1 cellular context compared by ENCODE assay signal in genomic region chr22:50102946-50103345, GRCh38.
TF ChIP-seq lines count a peak whose summit lies in the region.

No MANE protein-coding gene starts in this region.

TF ChIP-seq in HepG2, 621 proteins besides CTCF, POLR2A, EP300 and RAD21 (continued from another document):
- TF ChIP-seq ZBTB40 (IDR thresholded peaks at IDR 0.05) (no peak), ZBTB40 (CRISPR knock-in tag; IDR thresholded peaks at IDR 0.05) (peak; percentile 78; the same call in 1 of the 2 replicates), ZBTB7A (CRISPR knock-in tag; IDR thresholded peaks at IDR 0.05) (peak; percentile 66; the same call in 1 of the 2 replicates), RFXAP (CRISPR knock-in tag; IDR thresholded peaks at IDR 0.05; ENCODE audit: borderline replicate concordance) (no peak), MED1 (CRISPR knock-in tag; IDR thresholded peaks at IDR 0.05) (peak; percentile 57; the same call in 1 of the 2 replicates), ZNF709 (CRISPR knock-in tag; IDR thresholded peaks at IDR 0.05) (peak; percentile 72; the same call in 1 of the 2 replicates), ZNF616 (CRISPR knock-in tag; IDR thresholded peaks at IDR 0.05; ENCODE audit: low read depth) (peak; percentile 85), RAD51 (IDR thresholded peaks at IDR 0.05; ENCODE audit: borderline replicate concordance) (peak; percentile 42; the same call in 1 of the 2 replicates), CENPT (CRISPR knock-in tag; IDR thresholded peaks at IDR 0.05; ENCODE audit: low read depth) (peak; percentile 86; the same call in 1 of the 2 replicates), KMT2B (CRISPR knock-in tag; IDR thresholded peaks at IDR 0.05) (0 out of 2 replicates have a peak, but pooled peaks have one; percentile 53), GPBP1L1 (CRISPR knock-in tag; IDR thresholded peaks at IDR 0.05) (no peak), ZNF678 (CRISPR knock-in tag; IDR thresholded peaks at IDR 0.05) (peak; percentile 86; the same call in 1 of the 2 replicates), ZNF207 (IDR thresholded peaks at IDR 0.05; ENCODE audit: borderline replicate concordance) (no peak), ZNF724P (CRISPR knock-in tag; IDR thresholded peaks at IDR 0.05; ENCODE audit: borderline replicate concordance) (peak; percentile 86)
